In the genomic region with DNA sequence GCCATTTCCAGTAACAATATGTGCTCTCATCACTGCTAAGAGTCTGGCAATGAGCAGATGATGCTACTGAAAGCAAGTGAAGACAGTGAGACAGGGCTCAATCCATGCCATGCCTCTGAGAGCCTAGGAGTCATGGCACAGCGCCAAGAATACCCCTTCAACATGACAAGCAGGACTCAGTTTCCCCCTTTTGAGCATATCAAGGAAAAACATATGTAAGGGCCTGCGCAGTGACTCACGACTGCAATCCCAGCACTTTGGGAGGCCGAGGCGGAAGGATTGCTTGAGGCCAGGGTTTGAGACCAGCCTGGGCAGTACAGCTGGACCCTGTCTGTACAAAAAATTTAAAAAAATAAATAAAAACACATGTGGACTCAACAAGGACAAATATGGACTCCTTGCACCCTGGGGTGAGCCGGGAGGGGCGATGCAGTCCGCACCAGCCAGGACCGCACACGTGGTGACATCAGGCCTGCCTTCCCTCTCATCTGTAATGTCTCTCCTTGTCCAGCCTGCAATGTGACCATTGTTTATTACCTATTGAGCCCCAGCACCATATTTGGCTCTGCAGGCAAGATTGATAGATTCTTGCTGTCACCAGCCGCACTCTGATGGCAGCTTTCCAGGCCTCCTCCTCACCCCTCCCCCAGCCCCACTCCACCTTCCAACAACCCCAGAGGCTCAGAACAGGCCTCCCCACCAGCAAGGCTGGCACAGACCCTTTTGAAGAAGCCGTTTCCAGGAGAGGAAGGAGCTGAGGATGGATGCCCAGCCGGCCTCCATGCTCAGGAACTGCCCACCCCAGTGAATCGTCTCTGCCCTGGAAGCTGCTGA, we compare ENCODE assay signal across 1 cellular context.
TF ChIP-seq lines count a peak whose summit lies in the region.

No MANE protein-coding gene starts in this region.

TF ChIP-seq in K562, 482 proteins besides CTCF, POLR2A, EP300 and RAD21 (continued from another document):
- no peak for TF ChIP-seq PCBP1 (IDR thresholded peaks at IDR 0.05; ENCODE audit: low read depth, low read length, poor library complexity, severe bottlenecking)
- TF ChIP-seq, protein P1, sequence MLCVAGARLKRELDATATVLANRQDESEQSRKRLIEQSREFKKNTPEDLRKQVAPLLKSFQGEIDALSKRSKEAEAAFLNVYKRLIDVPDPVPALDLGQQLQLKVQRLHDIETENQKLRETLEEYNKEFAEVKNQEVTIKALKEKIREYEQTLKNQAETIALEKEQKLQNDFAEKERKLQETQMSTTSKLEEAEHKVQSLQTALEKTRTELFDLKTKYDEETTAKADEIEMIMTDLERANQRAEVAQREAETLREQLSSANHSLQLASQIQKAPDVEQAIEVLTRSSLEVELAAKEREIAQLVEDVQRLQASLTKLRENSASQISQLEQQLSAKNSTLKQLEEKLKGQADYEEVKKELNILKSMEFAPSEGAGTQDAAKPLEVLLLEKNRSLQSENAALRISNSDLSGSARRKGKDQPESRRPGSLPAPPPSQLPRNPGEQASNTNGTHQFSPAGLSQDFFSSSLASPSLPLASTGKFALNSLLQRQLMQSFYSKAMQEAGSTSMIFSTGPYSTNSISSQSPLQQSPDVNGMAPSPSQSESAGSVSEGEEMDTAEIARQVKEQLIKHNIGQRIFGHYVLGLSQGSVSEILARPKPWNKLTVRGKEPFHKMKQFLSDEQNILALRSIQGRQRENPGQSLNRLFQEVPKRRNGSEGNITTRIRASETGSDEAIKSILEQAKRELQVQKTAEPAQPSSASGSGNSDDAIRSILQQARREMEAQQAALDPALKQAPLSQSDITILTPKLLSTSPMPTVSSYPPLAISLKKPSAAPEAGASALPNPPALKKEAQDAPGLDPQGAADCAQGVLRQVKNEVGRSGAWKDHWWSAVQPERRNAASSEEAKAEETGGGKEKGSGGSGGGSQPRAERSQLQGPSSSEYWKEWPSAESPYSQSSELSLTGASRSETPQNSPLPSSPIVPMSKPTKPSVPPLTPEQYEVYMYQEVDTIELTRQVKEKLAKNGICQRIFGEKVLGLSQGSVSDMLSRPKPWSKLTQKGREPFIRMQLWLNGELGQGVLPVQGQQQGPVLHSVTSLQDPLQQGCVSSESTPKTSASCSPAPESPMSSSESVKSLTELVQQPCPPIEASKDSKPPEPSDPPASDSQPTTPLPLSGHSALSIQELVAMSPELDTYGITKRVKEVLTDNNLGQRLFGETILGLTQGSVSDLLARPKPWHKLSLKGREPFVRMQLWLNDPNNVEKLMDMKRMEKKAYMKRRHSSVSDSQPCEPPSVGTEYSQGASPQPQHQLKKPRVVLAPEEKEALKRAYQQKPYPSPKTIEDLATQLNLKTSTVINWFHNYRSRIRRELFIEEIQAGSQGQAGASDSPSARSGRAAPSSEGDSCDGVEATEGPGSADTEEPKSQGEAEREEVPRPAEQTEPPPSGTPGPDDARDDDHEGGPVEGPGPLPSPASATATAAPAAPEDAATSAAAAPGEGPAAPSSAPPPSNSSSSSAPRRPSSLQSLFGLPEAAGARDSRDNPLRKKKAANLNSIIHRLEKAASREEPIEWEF (CRISPR knock-in tag; IDR thresholded peaks at IDR 0.05), result peak; percentile 69
- TF ChIP-seq HLTF (IDR thresholded peaks at IDR 0.05), result peak; percentile 35; the same call in 1 of the 2 replicates
- TF ChIP-seq, protein P2, sequence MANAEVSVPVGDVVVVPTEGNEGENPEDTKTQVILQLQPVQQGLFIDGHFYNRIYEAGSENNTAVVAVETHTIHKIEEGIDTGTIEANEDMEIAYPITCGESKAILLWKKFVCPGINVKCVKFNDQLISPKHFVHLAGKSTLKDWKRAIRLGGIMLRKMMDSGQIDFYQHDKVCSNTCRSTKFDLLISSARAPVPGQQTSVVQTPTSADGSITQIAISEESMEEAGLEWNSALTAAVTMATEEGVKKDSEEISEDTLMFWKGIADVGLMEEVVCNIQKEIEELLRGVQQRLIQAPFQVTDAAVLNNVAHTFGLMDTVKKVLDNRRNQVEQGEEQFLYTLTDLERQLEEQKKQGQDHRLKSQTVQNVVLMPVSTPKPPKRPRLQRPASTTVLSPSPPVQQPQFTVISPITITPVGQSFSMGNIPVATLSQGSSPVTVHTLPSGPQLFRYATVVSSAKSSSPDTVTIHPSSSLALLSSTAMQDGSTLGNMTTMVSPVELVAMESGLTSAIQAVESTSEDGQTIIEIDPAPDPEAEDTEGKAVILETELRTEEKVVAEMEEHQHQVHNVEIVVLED (CRISPR knock-in tag; IDR thresholded peaks at IDR 0.05), result peak; percentile 55; the same call in 1 of the 2 replicates
- TF ChIP-seq E2F3 (CRISPR knock-in tag; IDR thresholded peaks at IDR 0.05), result no peak
- TF ChIP-seq MBD2 (IDR thresholded peaks at IDR 0.05; ENCODE audit: borderline replicate concordance, low read depth), result no peak
- TF ChIP-seq DPF2 (IDR thresholded peaks at IDR 0.05), result peak; percentile 68
- 0 out of 2 replicates have a peak, but pooled peaks have one; percentile 5 for TF ChIP-seq GABPA (tag; conservative IDR thresholded peaks at IDR 0.05; ENCODE audit: low read depth)
- no peak for TF ChIP-seq CBX1 (IDR thresholded peaks at IDR 0.05; ENCODE audit: low read depth)
- TF ChIP-seq TARDBP (IDR thresholded peaks at IDR 0.05), result peak; percentile 61; the same call in 1 of the 2 replicates
- no peak for TF ChIP-seq RFX5 (IDR thresholded peaks at IDR 0.05; ENCODE audit: low read depth, low read length)
- no peak for TF ChIP-seq MCM3 (IDR thresholded peaks at IDR 0.05)
- TF ChIP-seq NFIC (IDR thresholded peaks at IDR 0.05), result peak; percentile 97
- TF ChIP-seq, protein P3, sequence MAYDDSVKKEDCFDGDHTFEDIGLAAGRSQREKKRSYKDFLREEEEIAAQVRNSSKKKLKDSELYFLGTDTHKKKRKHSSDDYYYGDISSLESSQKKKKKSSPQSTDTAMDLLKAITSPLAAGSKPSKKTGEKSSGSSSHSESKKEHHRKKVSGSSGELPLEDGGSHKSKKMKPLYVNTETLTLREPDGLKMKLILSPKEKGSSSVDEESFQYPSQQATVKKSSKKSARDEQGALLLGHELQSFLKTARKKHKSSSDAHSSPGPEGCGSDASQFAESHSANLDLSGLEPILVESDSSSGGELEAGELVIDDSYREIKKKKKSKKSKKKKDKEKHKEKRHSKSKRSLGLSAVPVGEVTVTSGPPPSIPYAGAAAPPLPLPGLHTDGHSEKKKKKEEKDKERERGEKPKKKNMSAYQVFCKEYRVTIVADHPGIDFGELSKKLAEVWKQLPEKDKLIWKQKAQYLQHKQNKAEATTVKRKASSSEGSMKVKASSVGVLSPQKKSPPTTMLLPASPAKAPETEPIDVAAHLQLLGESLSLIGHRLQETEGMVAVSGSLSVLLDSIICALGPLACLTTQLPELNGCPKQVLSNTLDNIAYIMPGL (CRISPR knock-in tag; IDR thresholded peaks at IDR 0.05), result no peak
